In the genomic region with DNA sequence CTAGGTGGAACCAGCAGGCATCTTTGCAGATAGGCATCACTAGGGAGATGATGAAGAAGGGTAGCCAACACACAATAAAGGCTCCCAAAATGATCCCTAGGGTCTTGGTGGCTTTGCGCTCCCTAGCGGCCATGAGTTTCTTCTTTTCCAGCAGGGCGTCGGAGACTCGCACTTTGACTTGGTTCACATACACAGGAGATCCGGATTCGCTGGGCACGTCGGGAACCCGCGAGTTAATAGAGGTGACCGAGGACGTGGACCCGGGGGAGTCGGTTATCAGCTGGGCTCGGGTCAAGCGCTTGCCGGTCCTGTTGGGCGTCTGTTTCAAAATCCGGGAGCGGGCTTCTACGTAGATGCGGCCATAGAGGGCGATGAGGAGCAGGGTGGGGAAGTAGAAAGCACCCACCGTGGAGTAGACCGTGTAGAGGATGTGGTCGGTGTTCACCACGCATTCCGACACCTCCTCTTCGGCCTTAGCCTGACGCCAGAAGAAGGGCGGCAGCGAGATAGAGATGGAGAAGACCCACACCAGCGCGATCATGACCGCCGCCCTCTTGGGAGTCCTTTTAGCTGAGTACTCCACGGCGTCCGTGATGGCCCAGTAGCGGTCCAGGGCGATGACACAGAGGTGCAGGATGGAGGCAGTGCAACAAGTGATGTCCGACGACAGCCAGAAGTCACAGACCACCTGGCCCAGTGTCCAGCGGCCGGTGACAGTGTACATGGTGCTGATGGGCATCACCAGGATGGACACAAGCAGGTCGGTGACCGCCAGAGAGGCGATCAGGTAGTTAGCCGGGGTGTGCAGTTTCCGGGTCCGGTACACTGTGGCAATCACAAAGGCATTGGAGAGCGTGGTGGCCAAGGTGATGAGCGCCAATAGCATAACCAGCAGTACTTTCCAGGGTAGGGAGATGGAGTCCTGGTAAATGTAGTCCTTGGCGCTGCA, we compare ENCODE assay signal across 10 cellular contexts. TPM values are rescaled to one million over a fixed set of nuclear protein-coding genes. Genes with fewer than 3 reads are reported as not detected.
DNase-seq lines count a peak whose midpoint lies in the region; ATAC-seq and TF ChIP-seq lines count a peak whose summit lies in the region.
"Had no signal": no experiment of that assay in that cellular context is flagged by ENCODE, and none has a peak within 500 bp of the region (broad histone marks: within the 10 kb centered on the region; RNA-seq: fewer than 3 reads in every experiment).

No MANE protein-coding gene starts in this region.

- no peak overlapping the region for H3K9ac ChIP-seq in duodenal mucosa (ENCODE audit: low read depth in 1 of 2, low read length in 2 of 2)
- H3K9ac ChIP-seq: BLaER1 had no signal

- H3K9me3 ChIP-seq in duodenal mucosa (ENCODE audit: control insufficient read depth in 1 of 2, low read length in 2 of 2) (no peaks in the 10 kb centered on the region), tibial artery (no peaks in the 10 kb centered on the region)
- H3K9me3 ChIP-seq: prostate gland had no signal

- H3K4me1 ChIP-seq in duodenal mucosa (ENCODE audit: control insufficient read depth in 1 of 2, insufficient read depth in 2 of 2, low read length in 2 of 2), result peaks cover 8 to 14% of the 10 kb centered on the region in 2 donors
- H3K4me1 ChIP-seq in tibial artery, result peaks cover 0 to 31% (median 14%) of the 10 kb centered on the region in 4 donors

- H3K27me3 ChIP-seq in duodenal mucosa (ENCODE audit: control insufficient read depth in 1 of 2, insufficient read depth in 2 of 2, low read length in 2 of 2) (peaks cover 44 to 53% of the 10 kb centered on the region in 2 donors), tibial artery (no peaks in the 10 kb centered on the region)

- H3K9me3 Mint-ChIP-seq in activated T-cell treated with anti-CD3 and anti-CD28 coated beads, Interleukin-2, amount 50 U/mL, for 4 hours, result no peaks in the 10 kb centered on the region

- peak; percentile 44 to 54 for TF ChIP-seq CTCF in tibial artery (IDR thresholded peaks at IDR 0.05)

- H3K27me3 Mint-ChIP-seq in activated T-cell treated with anti-CD3 and anti-CD28 coated beads, Interleukin-2, amount 50 U/mL, for 4 hours (ENCODE audit: low read depth), result peaks cover 55% of the 10 kb centered on the region

- H3K27ac ChIP-seq in duodenal mucosa (ENCODE audit: low read depth, low read length), result no peak overlapping the region
- H3K27ac ChIP-seq in tibial artery, result peak overlapping the region; percentile 85 to 93
- H3K27ac ChIP-seq: BLaER1, prostate gland had no signal

- DNase-seq in activated T-cell treated with anti-CD3 and anti-CD28 coated beads, Interleukin-2, amount 50 U/mL, for 4 hours, result no peak
- no peak for DNase-seq in activated T-cell treated with anti-CD3 and anti-CD28 coated beads for 4 hours
- DNase-seq in lung microvascular endothelial cell (ENCODE audit: low read depth in 2 of 2), result peak; percentile 74 to 79
- peak in 1 of 2 donors; percentile 77 for DNase-seq in tibial artery
- no peak for DNase-seq in activated effector memory CD4-positive, alpha-beta T cell treated with anti-CD3 and anti-CD28 coated beads, Interleukin-2, amount 50 U/mL, for 16 hours
- no peak for DNase-seq in amniotic stem cell (lab: John Stamatoyannopoulos, UW)

- H3K4me3 ChIP-seq in duodenal mucosa (ENCODE audit: low read depth in 1 of 2, low read length in 2 of 2) (peak overlapping the region; percentile 56 to 61), tibial artery (peak overlapping the region; percentile 74 to 76)
- H3K4me3 ChIP-seq: BLaER1 had no signal

- intact Hi-C loops in tibial artery (cut with DNase I; ENCODE audit: low total_unique reads), result loop anchor here (5.0 kb wide), 1 partner anchor 1530 kb away; no protein-coding TSS in a partner anchor

- H3K4me1 Mint-ChIP-seq in activated T-cell treated with anti-CD3 and anti-CD28 coated beads, Interleukin-2, amount 50 U/mL, for 4 hours (ENCODE audit: low read depth), result peaks cover 16% of the 10 kb centered on the region

- ATAC-seq in activated T-cell treated with anti-CD3 and anti-CD28 coated beads, Interleukin-2, amount 50 U/mL, for 4 hours, result no peak
- ATAC-seq in activated CD4-positive, CD25-positive, alpha-beta regulatory T cell treated with anti-CD3 and anti-CD28 coated beads, Interleukin-2, amount 50 U/mL, for 24 hours, result no peak

- H3K36me3 Mint-ChIP-seq in activated T-cell treated with anti-CD3 and anti-CD28 coated beads, Interleukin-2, amount 50 U/mL, for 4 hours (ENCODE audit: insufficient read depth), result no peaks in the 10 kb centered on the region

- peak overlapping the region; percentile 16 for H3K4me3 Mint-ChIP-seq in activated T-cell treated with anti-CD3 and anti-CD28 coated beads, Interleukin-2, amount 50 U/mL, for 4 hours

- H3K36me3 ChIP-seq in duodenal mucosa (ENCODE audit: control insufficient read depth in 1 of 2, insufficient read depth in 2 of 2, low read length in 2 of 2) (no peaks in the 10 kb centered on the region), tibial artery (no peaks in the 10 kb centered on the region)
- H3K36me3 ChIP-seq: BLaER1, prostate gland had no signal

RNA-seq across cellular contexts. Expression of a gene that starts 0.7 kb away (rescaled TPM):
- total RNA-seq in activated T-cell treated with anti-CD3 and anti-CD28 coated beads, Interleukin-2, amount 50 U/mL, for 4 hours, result not detected
- 2.4 and 3.1 TPM in 2 replicates for total RNA-seq in lung microvascular endothelial cell

Comparison
In these comparisons a context has a peak if more than half of its experiments do, and no peak if none do; other contexts are left out.
1. DNase-seq: peak in lung microvascular endothelial cell (2 of 2); none in activated T-cell treated with anti-CD3 and anti-CD28 coated beads, Interleukin-2, amount 50 U/mL, for 4 hours (single experiment), activated T-cell treated with anti-CD3 and anti-CD28 coated beads for 4 hours (single experiment), activated effector memory CD4-positive, alpha-beta T cell treated with anti-CD3 and anti-CD28 coated beads, Interleukin-2, amount 50 U/mL, for 16 hours (single experiment) and amniotic stem cell (single experiment).